Comparison of ENCODE assay signal across 24 cellular contexts in the genomic region with DNA sequence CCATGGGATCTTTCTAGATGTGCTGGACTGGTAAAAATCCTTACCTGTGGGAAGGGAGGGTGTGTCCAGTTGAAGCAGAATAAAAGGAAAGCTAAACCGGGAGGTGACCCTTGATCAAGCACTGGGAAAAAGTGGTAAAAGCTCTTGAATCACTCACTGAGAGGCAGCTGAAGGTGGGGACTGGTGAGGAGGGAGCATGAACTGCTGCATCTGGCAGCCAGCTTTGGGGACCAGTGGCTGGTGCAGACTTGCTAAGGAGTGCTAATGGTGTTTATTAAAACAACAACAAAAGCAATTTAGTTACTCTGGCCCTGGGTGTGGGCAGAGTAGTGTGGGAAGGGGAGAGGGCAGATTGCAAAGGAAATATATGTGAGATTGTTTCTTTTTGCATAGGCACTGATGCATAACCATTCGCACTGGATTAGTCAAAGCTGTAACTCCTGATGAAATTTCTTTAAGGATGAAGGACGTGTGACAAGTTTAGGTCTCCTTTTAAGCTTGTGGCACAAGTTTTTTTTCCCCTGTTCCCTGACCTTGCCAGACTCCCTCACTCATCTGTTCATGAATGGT. TPM values are rescaled to one million over a fixed set of nuclear protein-coding genes. Genes with fewer than 3 reads are reported as not detected.
DNase-seq lines count a peak whose midpoint lies in the region; ATAC-seq and TF ChIP-seq lines count a peak whose summit lies in the region.
"Had no signal": no experiment of that assay in that cellular context is flagged by ENCODE, and none has a peak within 500 bp of the region (broad histone marks: within the 10 kb centered on the region; RNA-seq: fewer than 3 reads in every experiment).

No MANE protein-coding gene starts in this region.

- H4K20me1 ChIP-seq in mammary epithelial cell (ENCODE audit: insufficient read depth, low read length), result no peaks in the 10 kb centered on the region

- H3K4me2 ChIP-seq in mammary epithelial cell (ENCODE audit: insufficient read depth, low read depth, low read length), result no peak overlapping the region

- H3K79me2 ChIP-seq in mammary epithelial cell (ENCODE audit: insufficient read depth, low read length), result no peaks in the 10 kb centered on the region

- in situ Hi-C loops in mammary epithelial cell (cut with MboI; ENCODE audit: low sequenced_read_pairs in 2 of 2), result loop anchor here in 1 of 2 donors (5.0 kb wide), 1 partner anchor 59 kb away; no protein-coding TSS in a partner anchor

- no TSS peak for BruUV-seq in mammary epithelial cell (replicated peaks; lab: Mats Ljungman, UMichigan)

- H3K27me3 ChIP-seq in mammary epithelial cell (ENCODE audit: insufficient read depth, low read length) (no peaks in the 10 kb centered on the region), breast epithelium (no peaks in the 10 kb centered on the region)
- H3K27me3 ChIP-seq: body of pancreas, heart left ventricle had no signal

- no peak overlapping the region for H3K9ac ChIP-seq in mammary epithelial cell (ENCODE audit: insufficient read depth, low read length)

- H3K4me1 ChIP-seq in mammary epithelial cell (ENCODE audit: insufficient read depth, low read length) (peaks cover 34% of the 10 kb centered on the region), breast epithelium (peaks cover 0 to 6% of the 10 kb centered on the region in 2 donors)

- H3K9me3 ChIP-seq in mammary epithelial cell (replicated peaks; ENCODE audit: insufficient read depth, low read length) (no peaks in the 10 kb centered on the region), breast epithelium (no peaks in the 10 kb centered on the region)
- H3K9me3 ChIP-seq: body of pancreas, heart left ventricle, lower lobe of right lung had no signal

- peak; percentile 26; the same call in 1 of the 2 replicates for ATAC-seq in WTC11
- ATAC-seq in left colon, result peak; percentile 14
- no peak for ATAC-seq in HG03135 (IDR thresholded peaks at IDR 0.05; ENCODE audit: unreplicated experiment)
- ATAC-seq: activated CD8-positive, alpha-beta memory T cell treated with anti-CD3 and anti-CD28 coated beads, Interleukin-2, amount 10 ng/mL, durations not matched to agents 7 days and 5 days; body of pancreas; heart left ventricle; lower lobe of right lung had no signal

- H2AFZ ChIP-seq in mammary epithelial cell (ENCODE audit: low read depth, low read length), result peak overlapping the region; percentile 15

- no peaks in the 10 kb centered on the region for H3K36me3 ChIP-seq in mammary epithelial cell (ENCODE audit: insufficient read depth, low read length)
- H3K36me3 ChIP-seq in breast epithelium, result no peaks in the 10 kb centered on the region
- H3K36me3 ChIP-seq: heart left ventricle, lower lobe of right lung had no signal

- intact Hi-C loops in mammary epithelial cell (cut with micrococcal nuclease) (no loop called here), breast epithelium (cut with DNase I; ENCODE audit: low total_unique reads) (no loop called here), left colon (cut with DNase I, micrococcal nuclease) (loop anchor here in 1 of 2 donors (5.0 kb wide), 1 partner anchor 59 kb away; no protein-coding TSS in a partner anchor)

- H3K4me3 Mint-ChIP-seq in WTC11 (no peak overlapping the region), endothelial cell (ENCODE audit: unreplicated experiment) (no peak overlapping the region)
- H3K4me3 Mint-ChIP-seq: activated CD4-positive, alpha-beta T cell treated with anti-CD3 and anti-CD28 coated beads, Interleukin-2, amount 10 ng/mL, durations not matched to agents 24 days and 14 days; activated CD8-positive, alpha-beta memory T cell treated with anti-CD3 and anti-CD28 coated beads, Interleukin-2, amount 10 ng/mL, durations not matched to agents 7 days and 5 days; activated naive CD8-positive, alpha-beta T cell treated with anti-CD3 and anti-CD28 coated beads, Interleukin-2, amount 10 ng/mL, durations not matched to agents 7 days and 5 days; immature natural killer cell had no signal

- H3K4me3 ChIP-seq in mammary epithelial cell (replicated peaks in 1 of 3; ENCODE audit: insufficient read depth in 1 of 3, low read depth in 2 of 3, low read length in 3 of 3), result no peak overlapping the region
- no peak overlapping the region for H3K4me3 ChIP-seq in breast epithelium
- H3K4me3 ChIP-seq: body of pancreas, coronary artery, heart left ventricle, lower lobe of right lung had no signal

- 96% methylated on average over 3 of the region's 3 CpGs for WGBS in mammary epithelial cell (ENCODE audit: low coverage, missing lambda C conversion rate)

- CTCF ChIA-PET in mammary epithelial cell (lab: Charles Lee; ENCODE audit: low non-redundant PET), result interaction anchor here (0.7 kb wide), 1 partner anchor 64 kb away, joined by 3 read pairs; no protein-coding TSS in a partner anchor
- CTCF ChIA-PET in WTC11 (lab: Charles Lee), result interaction anchor here (0.6 kb wide), 1 partner anchor 68 kb away, joined by 4 read pairs; no protein-coding TSS in a partner anchor

- peaks cover 4% of the 10 kb centered on the region for H3K27me3 Mint-ChIP-seq in WTC11 (ENCODE audit: low read depth)
- peaks cover 1% of the 10 kb centered on the region for H3K27me3 Mint-ChIP-seq in endothelial cell (ENCODE audit: unreplicated experiment)

- H3K9me3 Mint-ChIP-seq in WTC11 (no peaks in the 10 kb centered on the region), endothelial cell (ENCODE audit: unreplicated experiment) (no peaks in the 10 kb centered on the region)
- H3K9me3 Mint-ChIP-seq: activated CD4-positive, alpha-beta T cell treated with anti-CD3 and anti-CD28 coated beads, Interleukin-2, amount 10 ng/mL, durations not matched to agents 24 days and 14 days; immature natural killer cell had no signal

- no peak for TF ChIP-seq POLR2A in breast epithelium (IDR thresholded peaks at IDR 0.05)

- DNase-seq in mammary epithelial cell (no peak), breast epithelium (ENCODE audit: low spot score in 2 of 2) (no peak), WTC11 (ENCODE audit: low spot score) (no peak), left colon (no peak), globus pallidus (ENCODE audit: low spot score) (no peak), endothelial cell (ENCODE audit: low spot score) (no peak), NCI-H1092 treated with DMSO at 0.1 percent for 48 hours (lab: John Stamatoyannopoulos, UW) (no peak)
- DNase-seq: activated CD4-positive, alpha-beta T cell treated with anti-CD3 and anti-CD28 coated beads, Interleukin-2, amount 10 ng/mL, durations not matched to agents 24 days and 14 days; activated CD8-positive, alpha-beta memory T cell treated with anti-CD3 and anti-CD28 coated beads, Interleukin-2, amount 10 ng/mL, durations not matched to agents 7 days and 5 days; activated naive CD8-positive, alpha-beta T cell treated with anti-CD3 and anti-CD28 coated beads, Interleukin-2, amount 10 ng/mL, durations not matched to agents 7 days and 5 days; body of pancreas; H7; heart left ventricle; immature natural killer cell; Kasumi-1; lower lobe of right lung; NCI-H1092; NCI-H2081 treated with DMSO at 0.1 percent for 48 hours; NCI-H524 treated with DMSO at 0.1 percent for 48 hours; SHP77 had no signal

- H3K27ac Mint-ChIP-seq in WTC11 (no peak overlapping the region), endothelial cell (ENCODE audit: unreplicated experiment) (no peak overlapping the region)
- H3K27ac Mint-ChIP-seq: activated CD4-positive, alpha-beta T cell treated with anti-CD3 and anti-CD28 coated beads, Interleukin-2, amount 10 ng/mL, durations not matched to agents 24 days and 14 days; activated CD8-positive, alpha-beta memory T cell treated with anti-CD3 and anti-CD28 coated beads, Interleukin-2, amount 10 ng/mL, durations not matched to agents 7 days and 5 days; activated naive CD8-positive, alpha-beta T cell treated with anti-CD3 and anti-CD28 coated beads, Interleukin-2, amount 10 ng/mL, durations not matched to agents 7 days and 5 days; activated T-helper 2 cell treated with anti-CD3 and anti-CD28 coated beads, Interferon-gamma antibody, Interleukin-2, Interleukin-4, amounts not matched to agents 10 μg/mL and 5 μg/mL and 100 μg/mL, durations not matched to agents 14 hours and 24 hours and 36 hours; immature natural killer cell had no signal

- dilution Hi-C loops in mammary epithelial cell (cut with HindIII; ENCODE audit: low sequenced_read_pairs), result loop anchor here (5.0 kb wide), 2 partner anchors 56 to 64 kb away; no protein-coding TSS in a partner anchor

- H3K4me1 Mint-ChIP-seq in WTC11 (0 out of 2 replicates have a peak, but pooled peaks cover 4% of the 10 kb centered on the region), endothelial cell (ENCODE audit: unreplicated experiment) (peaks cover 5% of the 10 kb centered on the region)

- H3K36me3 Mint-ChIP-seq in WTC11 (no peaks in the 10 kb centered on the region), endothelial cell (ENCODE audit: low read depth, unreplicated experiment) (no peaks in the 10 kb centered on the region)
- H3K36me3 Mint-ChIP-seq: activated CD8-positive, alpha-beta memory T cell treated with anti-CD3 and anti-CD28 coated beads, Interleukin-2, amount 10 ng/mL, durations not matched to agents 7 days and 5 days; immature natural killer cell had no signal

- H3K27ac ChIP-seq in mammary epithelial cell (ENCODE audit: insufficient read depth, low read depth, low read length), result no peak overlapping the region
- no peak overlapping the region for H3K27ac ChIP-seq in breast epithelium
- H3K27ac ChIP-seq: body of pancreas, C4-2B, heart left ventricle, lower lobe of right lung had no signal

- TF ChIP-seq CTCF in mammary epithelial cell (conservative IDR thresholded peaks at IDR 0.05 in 1 of 2, IDR thresholded peaks at IDR 0.05 in 1 of 2; ENCODE audit: extremely low read depth in 1 of 2, insufficient read depth in 1 of 2, low read depth in 1 of 2, low read length in 2 of 2) (no peak), breast epithelium (IDR thresholded peaks at IDR 0.05) (no peak), WTC11 (IDR thresholded peaks at IDR 0.05) (no peak), endothelial cell (IDR thresholded peaks at IDR 0.05; ENCODE audit: unreplicated experiment) (no peak)

- POLR2A ChIA-PET in WTC11 (lab: Charles Lee), result no interaction called here

TF ChIP-seq in WTC11, 78 proteins besides CTCF, POLR2A, EP300 and RAD21:
- TF ChIP-seq, protein P1, sequence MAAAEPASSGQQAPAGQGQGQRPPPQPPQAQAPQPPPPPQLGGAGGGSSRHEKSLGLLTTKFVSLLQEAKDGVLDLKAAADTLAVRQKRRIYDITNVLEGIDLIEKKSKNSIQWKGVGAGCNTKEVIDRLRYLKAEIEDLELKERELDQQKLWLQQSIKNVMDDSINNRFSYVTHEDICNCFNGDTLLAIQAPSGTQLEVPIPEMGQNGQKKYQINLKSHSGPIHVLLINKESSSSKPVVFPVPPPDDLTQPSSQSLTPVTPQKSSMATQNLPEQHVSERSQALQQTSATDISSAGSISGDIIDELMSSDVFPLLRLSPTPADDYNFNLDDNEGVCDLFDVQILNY (CRISPR knock-in tag; IDR thresholded peaks at IDR 0.05), result no peak
- no peak for TF ChIP-seq ZNF416 (CRISPR knock-in tag; IDR thresholded peaks at IDR 0.05)

RNA-seq across cellular contexts. Expression of a gene that starts 8.1 kb away (rescaled TPM):
- total RNA-seq in mammary epithelial cell (100 to 1,000 TPM; 148 to 150 TPM), breast epithelium (100 to 1,000 TPM in 2 of 3 donors, 10 to 100 TPM in 1; 60.2 to 137 (median 103) TPM), WTC11 (2021) (95.6 to 113 TPM (median 98.7 TPM) in 3 replicates), left colon (10 to 100 TPM; 79.5 to 97.9 TPM), endothelial cell (ENCODE audit: unreplicated experiment) (105 TPM)
- 71.8 TPM for polyA plus RNA-seq in mammary epithelial cell
- polyA minus RNA-seq in mammary epithelial cell, result 73.3 TPM
